In genomic region chr4:158168606-158169005, GRCh38 we compare ENCODE assay signal across 13 cellular contexts. TPM values are rescaled to one million over a fixed set of nuclear protein-coding genes. Genes with fewer than 3 reads are reported as not detected.
DNase-seq lines count a peak whose midpoint lies in the region; TF ChIP-seq lines count a peak whose summit lies in the region.
"Had no signal": no experiment of that assay in that cellular context is flagged by ENCODE, and none has a peak within 500 bp of the region (broad histone marks: within the 10 kb centered on the region; RNA-seq: fewer than 3 reads in every experiment).

No MANE protein-coding gene starts in this region.

- H4K20me1 ChIP-seq in smooth muscle cell (ENCODE audit: low read depth) = no peaks in the 10 kb centered on the region

- no peak overlapping the region for H2AFZ ChIP-seq in smooth muscle cell (ENCODE audit: low read depth)

- DNase-seq in HFF-Myc (ENCODE audit: extremely low read depth, low read depth) (no peak), choroid plexus epithelial cell (ENCODE audit: low read depth) (no peak), smooth muscle cell (lab: John Stamatoyannopoulos, UW; ENCODE audit: unreplicated experiment) (no peak), NAMALWA (ENCODE audit: low spot score) (no peak), NCI-H1694 treated with DMSO at 0.1 percent for 48 hours (lab: John Stamatoyannopoulos, UW) (no peak), NCI-H510A treated with DMSO at 0.1 percent for 48 hours (lab: John Stamatoyannopoulos, UW) (no peak)
- DNase-seq in activated CD4-positive, alpha-beta T cell treated with anti-CD3 and anti-CD28 coated beads, Interleukin-2, amount 50 U/mL, for 48 hours = no peak
- DNase-seq: activated CD4-positive, CD25-positive, alpha-beta regulatory T cell; AML-193; foreskin keratinocyte; OCI-M1 had no signal

- H3K4me3 ChIP-seq in HFF-Myc (replicated peaks; ENCODE audit: low read depth, low read length) (peak overlapping the region; percentile 47), choroid plexus epithelial cell (ENCODE audit: low read depth, low read length) (peak overlapping the region; percentile 59), mesodermal cell (ENCODE audit: extremely low read depth, insufficient read depth, low read length, poor library complexity, severe bottlenecking) (peak overlapping the region; percentile 51), smooth muscle cell (peak overlapping the region; percentile 51)

- no peaks in the 10 kb centered on the region for H3K27me3 ChIP-seq in smooth muscle cell (ENCODE audit: low read depth)
- H3K27me3 ChIP-seq: foreskin keratinocyte had no signal

- H3K79me2 ChIP-seq in smooth muscle cell (ENCODE audit: low read depth) = peaks cover 57% of the 10 kb centered on the region

- H3F3A ChIP-seq in smooth muscle cell (ENCODE audit: low read depth) = no peaks in the 10 kb centered on the region

- H3K9ac ChIP-seq in smooth muscle cell (ENCODE audit: low read depth) = no peak overlapping the region

- H3K4me2 ChIP-seq in smooth muscle cell = peak overlapping the region; percentile 86

- H3K36me3 ChIP-seq in mesodermal cell (ENCODE audit: control insufficient read depth, insufficient read depth, low read length) (peaks cover 59% of the 10 kb centered on the region), smooth muscle cell (ENCODE audit: low read depth) (no peaks in the 10 kb centered on the region)

- TF ChIP-seq CTCF in HFF-Myc (IDR thresholded peaks at IDR 0.05; ENCODE audit: low read depth, low read length, missing control alignments) (no peak), choroid plexus epithelial cell (conservative IDR thresholded peaks at IDR 0.05; ENCODE audit: low read depth, low read length) (no peak), smooth muscle cell (IDR thresholded peaks at IDR 0.05; ENCODE audit: borderline replicate concordance, insufficient read depth, poor library complexity, severe bottlenecking) (no peak)

- H3K27ac ChIP-seq in mesodermal cell (ENCODE audit: low read depth, low read length, severe bottlenecking) (no peak overlapping the region), smooth muscle cell (ENCODE audit: low read depth) (no peak overlapping the region)
- H3K27ac ChIP-seq: foreskin keratinocyte had no signal

- 76 to 86% methylated on average over 2 to 3 of the region's 5 CpGs for WGBS in mesodermal cell (ENCODE audit: insufficient coverage in 2 of 2), 2 experiments
- WGBS in smooth muscle cell (ENCODE audit: low lambda C conversion rate) = 93% methylated on average over 5 of the region's 5 CpGs

- H3K9me3 ChIP-seq in mesodermal cell (ENCODE audit: control insufficient read depth, low read length) (no peaks in the 10 kb centered on the region), smooth muscle cell (replicated peaks; ENCODE audit: low read depth) (no peaks in the 10 kb centered on the region)

- H3K4me1 ChIP-seq in mesodermal cell (ENCODE audit: control insufficient read depth, insufficient read depth, low read length, poor library complexity, severe bottlenecking) = peaks cover 27% of the 10 kb centered on the region
- H3K4me1 ChIP-seq in smooth muscle cell (ENCODE audit: low read depth) = peaks cover 3% of the 10 kb centered on the region

RNA-seq across cellular contexts. Expression of gene GASK1B, which starts 4.2 kb away (rescaled TPM):
- polyA plus RNA-seq in mesodermal cell (2013, experiment 1 of 2) = 86.3 TPM
- 87.7 TPM for polyA plus RNA-seq in mesodermal cell (2013, experiment 2 of 2)
- 62.2 and 79.4 TPM in 2 replicates for total RNA-seq in smooth muscle cell
- 12.9 and 22.4 TPM in 2 replicates for polyA plus RNA-seq in smooth muscle cell
- total RNA-seq: natural killer cell treated with Interleukin-12 subunit alpha and Interleukin-12 subunit beta and Interleukin-15 and Interleukin-18, amount 100 ng/mL, for 72 hours had no signal

RNA-seq across cellular contexts. Expression of gene TMEM144, which starts 41.7 kb away (rescaled TPM):
- 2.4 TPM for polyA plus RNA-seq in mesodermal cell (2013, experiment 1 of 2)
- 2.9 TPM for polyA plus RNA-seq in mesodermal cell (2013, experiment 2 of 2)
- 4.4 and 13.8 TPM in 2 replicates for total RNA-seq in smooth muscle cell
- polyA plus RNA-seq in smooth muscle cell = 0.48 and 2.7 TPM in 2 replicates
